ENCODE assay signal across 1 cellular context in genomic region chr1:45018599-45019230, GRCh38.
TF ChIP-seq lines count a peak whose summit lies in the region.

No MANE protein-coding gene starts in this region.

TF ChIP-seq in H1, 55 proteins besides CTCF, POLR2A, EP300 and RAD21 (continued from another document):
- TF ChIP-seq POU5F1 (IDR thresholded peaks at IDR 0.05; ENCODE audit: low read depth, low read length) (no peak), SP4 (IDR thresholded peaks at IDR 0.05; ENCODE audit: low read length) (no peak), RBBP5 (IDR thresholded peaks at IDR 0.05; ENCODE audit: borderline replicate concordance, low read depth, low read length) (no peak), CBX8 (IDR thresholded peaks at IDR 0.05; ENCODE audit: borderline replicate concordance, low read depth, low read length) (no peak), TAF7 (optimal IDR thresholded peaks at IDR 0.05; ENCODE audit: borderline replicate concordance, low read depth, low read length) (no peak), MAX (IDR thresholded peaks at IDR 0.05) (peak; percentile 48; the same call in 1 of the 2 replicates), NRF1 (IDR thresholded peaks at IDR 0.05; ENCODE audit: low read depth, low read length) (no peak), RFX5 (IDR thresholded peaks at IDR 0.05; ENCODE audit: borderline replicate concordance, low read depth, low read length) (no peak), CTBP2 (IDR thresholded peaks at IDR 0.05; ENCODE audit: borderline replicate concordance, insufficient read depth, insufficient read length, low read length) (no peak), GABPA (IDR thresholded peaks at IDR 0.05; ENCODE audit: borderline replicate concordance, insufficient read depth, low read length) (no peak), HDAC2 (IDR thresholded peaks at IDR 0.05; ENCODE audit: borderline replicate concordance in 1 of 2, low read depth in 2 of 2, low read length in 2 of 2) (no peak), PHF8 (conservative IDR thresholded peaks at IDR 0.05; ENCODE audit: low read depth, low read length) (no peak), CHD2 (IDR thresholded peaks at IDR 0.05; ENCODE audit: low read length) (no peak), SUZ12 (IDR thresholded peaks at IDR 0.05; ENCODE audit: low read length) (no peak), NANOG (IDR thresholded peaks at IDR 0.05; ENCODE audit: insufficient read depth, low read depth, low read length, poor library complexity, severe bottlenecking) (no peak), BRCA1 (IDR thresholded peaks at IDR 0.05; ENCODE audit: low read depth, low read length) (no peak), CHD1 (IDR thresholded peaks at IDR 0.05; ENCODE audit: low read depth, low read length) (no peak), HDAC6 (IDR thresholded peaks at IDR 0.05; ENCODE audit: low read depth, low read length) (no peak), EGR1 (IDR thresholded peaks at IDR 0.05; ENCODE audit: borderline replicate concordance, low read depth, low read length) (no peak), SAP30 (IDR thresholded peaks at IDR 0.05; ENCODE audit: insufficient read depth, insufficient replicate concordance, low read length) (no peak), SIX5 (IDR thresholded peaks at IDR 0.05; ENCODE audit: low read depth, low read length) (no peak), KDM5A (IDR thresholded peaks at IDR 0.05; ENCODE audit: low read length) (no peak), FOSL1 (IDR thresholded peaks at IDR 0.05; ENCODE audit: insufficient read depth, low read depth, low read length) (no peak), CEBPB (IDR thresholded peaks at IDR 0.05; ENCODE audit: low read depth, low read length) (no peak), JUND (IDR thresholded peaks at IDR 0.05; ENCODE audit: low read length) (no peak), JUN (IDR thresholded peaks at IDR 0.05; ENCODE audit: low read depth, low read length) (no peak), ATF3 (IDR thresholded peaks at IDR 0.05; ENCODE audit: insufficient read depth, low read depth, low read length) (no peak), SP1 (IDR thresholded peaks at IDR 0.05; ENCODE audit: low read depth, low read length) (no peak), RXRA (IDR thresholded peaks at IDR 0.05; ENCODE audit: insufficient read depth, low read depth, low read length) (no peak), ZNF274 (IDR thresholded peaks at IDR 0.05; ENCODE audit: borderline replicate concordance, extremely low read depth, low read length) (no peak), KDM4A (IDR thresholded peaks at IDR 0.05; ENCODE audit: low read depth, low read length, severe bottlenecking) (no peak), CBX5 (IDR thresholded peaks at IDR 0.05; ENCODE audit: low read depth, low read length) (no peak), MAFK (IDR thresholded peaks at IDR 0.05; ENCODE audit: low read depth, low read length) (no peak), E2F6 (IDR thresholded peaks at IDR 0.05) (no peak), EZH2 (IDR thresholded peaks at IDR 0.05; ENCODE audit: low read depth, low read length, severe bottlenecking) (no peak), TAF1 (IDR thresholded peaks at IDR 0.05; ENCODE audit: low read depth, low read length) (no peak), TEAD4 (IDR thresholded peaks at IDR 0.05; ENCODE audit: low read depth, low read length) (0 out of 2 replicates have a peak, but pooled peaks have one; percentile 35), KDM1A (IDR thresholded peaks at IDR 0.05; ENCODE audit: borderline replicate concordance, low read length) (no peak), ASH2L (IDR thresholded peaks at IDR 0.05; ENCODE audit: low read length) (no peak), TCF12 (IDR thresholded peaks at IDR 0.05; ENCODE audit: low read depth, low read length) (no peak), BACH1 (IDR thresholded peaks at IDR 0.05; ENCODE audit: low read length) (0 out of 2 replicates have a peak, but pooled peaks have one; percentile 12), BCL11A (IDR thresholded peaks at IDR 0.05; ENCODE audit: low read depth in 2 of 2, low read length in 2 of 2) (no peak), CREB1 (IDR thresholded peaks at IDR 0.05) (0 out of 2 replicates have a peak, but pooled peaks have one; percentile 19), CHD7 (IDR thresholded peaks at IDR 0.05; ENCODE audit: insufficient replicate concordance, low read length) (no peak), POLR2AphosphoS5 (IDR thresholded peaks at IDR 0.05; ENCODE audit: low read depth, low read length) (no peak), YY1 (IDR thresholded peaks at IDR 0.05; ENCODE audit: low read depth, low read length) (peak; percentile 79; the same call in 1 of the 2 replicates), GTF2F1 (IDR thresholded peaks at IDR 0.05; ENCODE audit: borderline replicate concordance, low read depth, low read length) (no peak), TBP (IDR thresholded peaks at IDR 0.05; ENCODE audit: low read depth, low read length) (no peak), SIN3A (conservative IDR thresholded peaks at IDR 0.05 in 1 of 2, IDR thresholded peaks at IDR 0.05 in 1 of 2; ENCODE audit: low read depth in 1 of 2, low read length in 2 of 2) (peak in 1 of 2 experiments; percentile 57; a peak in 1 of 4 replicates)
- TF ChIP-seq, protein P1, sequence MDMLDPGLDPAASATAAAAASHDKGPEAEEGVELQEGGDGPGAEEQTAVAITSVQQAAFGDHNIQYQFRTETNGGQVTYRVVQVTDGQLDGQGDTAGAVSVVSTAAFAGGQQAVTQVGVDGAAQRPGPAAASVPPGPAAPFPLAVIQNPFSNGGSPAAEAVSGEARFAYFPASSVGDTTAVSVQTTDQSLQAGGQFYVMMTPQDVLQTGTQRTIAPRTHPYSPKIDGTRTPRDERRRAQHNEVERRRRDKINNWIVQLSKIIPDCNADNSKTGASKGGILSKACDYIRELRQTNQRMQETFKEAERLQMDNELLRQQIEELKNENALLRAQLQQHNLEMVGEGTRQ (IDR thresholded peaks at IDR 0.05; ENCODE audit: low read length): no peak
TF ChIP-seq in H1: peak in this region for 6.
